29 cellular contexts compared by ENCODE assay signal in the genomic region with DNA sequence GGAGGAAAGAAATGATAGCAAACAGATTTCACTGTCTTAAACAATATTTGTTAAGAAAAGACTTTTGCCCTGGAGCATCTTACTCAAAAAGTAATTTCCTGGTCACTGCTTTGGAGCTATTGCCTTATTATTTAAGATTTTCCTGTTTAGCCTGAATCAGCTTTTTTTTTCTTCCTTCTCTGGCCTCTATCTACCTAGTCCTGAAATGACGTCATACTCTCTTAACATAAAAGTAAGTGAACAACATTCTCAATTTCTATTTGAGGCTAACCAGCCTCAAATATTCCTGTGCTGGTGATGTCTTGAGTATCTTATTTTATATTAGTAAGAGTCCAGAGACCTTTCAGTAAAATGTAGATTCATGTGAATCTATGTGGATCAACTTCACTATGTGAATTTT.
"Had no signal": no experiment of that assay in that cellular context is flagged by ENCODE, and none has a peak within 500 bp of the region (broad histone marks: within the 10 kb centered on the region; RNA-seq: fewer than 3 reads in every experiment).

No MANE protein-coding gene starts in this region.

- H3K9me3 ChIP-seq: lower lobe of right lung, pancreas, prostate gland, sigmoid colon, suprapubic skin, thoracic aorta, tibial artery, upper lobe of right lung had no signal

- H3K36me3 Mint-ChIP-seq: naive thymus-derived CD8-positive, alpha-beta T cell; stimulated activated effector memory CD8-positive, alpha-beta T cell treated with anti-CD3 and anti-CD28 coated beads, Interleukin-12 subunit alpha, Interleukin-12 subunit beta, amount 100 ng/mL, for 72 hours had no signal

- H3K9me3 Mint-ChIP-seq: stimulated activated effector memory CD8-positive, alpha-beta T cell treated with anti-CD3 and anti-CD28 coated beads, Interleukin-12 subunit alpha, Interleukin-12 subunit beta, amount 100 ng/mL, for 72 hours; stimulated activated naive CD8-positive, alpha-beta T cell treated with anti-CD3 and anti-CD28 coated beads, Interleukin-15, Interleukin-2, amounts not matched to agents 100 ng/mL and 50 ng/mL, for 24 hours had no signal

- H3K4me1 ChIP-seq: prostate gland, sigmoid colon, spleen, suprapubic skin, tibial artery had no signal

- H3K27me3 ChIP-seq: left lung, pancreas, sigmoid colon, spleen, suprapubic skin, tibial artery, upper lobe of right lung had no signal

- DNase-seq: immature natural killer cell; kidney; left colon; left lung; lower lobe of right lung; mammary epithelial cell; mesenchymal stem cell; naive thymus-derived CD8-positive, alpha-beta T cell; nucleus accumbens; pancreas; posterior cingulate gyrus; right cardiac atrium; sigmoid colon; small intestine; spleen; stimulated activated CD4-positive, alpha-beta T cell treated with anti-CD3 and anti-CD28 coated beads, Interleukin-4, amount 100 ng/mL, for 24 hours; stimulated activated naive CD4-positive, alpha-beta T cell; tibial artery; trophoblast cell; upper lobe of right lung had no signal

- H3K36me3 ChIP-seq: left lung, lower lobe of right lung, pancreas, prostate gland, sigmoid colon, spleen, suprapubic skin, thoracic aorta, tibial artery, upper lobe of right lung had no signal

- H3K4me3 ChIP-seq: left lung, lower lobe of right lung, pancreas, prostate gland, sigmoid colon, spleen, suprapubic skin, thoracic aorta, tibial artery, upper lobe of right lung had no signal

- H3K27ac ChIP-seq: left lung, lower lobe of right lung, pancreas, prostate gland, sigmoid colon, spleen, suprapubic skin, thoracic aorta, tibial artery, upper lobe of right lung had no signal

- ATAC-seq: left colon; left lung; lower lobe of right lung; naive thymus-derived CD8-positive, alpha-beta T cell; pancreas; right cardiac atrium; stimulated activated effector memory CD8-positive, alpha-beta T cell treated with anti-CD3 and anti-CD28 coated beads, Interleukin-12 subunit alpha, Interleukin-12 subunit beta, amount 100 ng/mL, for 72 hours; upper lobe of right lung had no signal

- FAIRE-seq: islet of Langerhans, kidney, pancreas, small intestine, urothelium cell line had no signal

- H3K4me1 Mint-ChIP-seq: immature natural killer cell; naive thymus-derived CD8-positive, alpha-beta T cell; nephron; stimulated activated effector memory CD8-positive, alpha-beta T cell treated with anti-CD3 and anti-CD28 coated beads, Interleukin-12 subunit alpha, Interleukin-12 subunit beta, amount 100 ng/mL, for 72 hours had no signal

- H3K4me3 Mint-ChIP-seq: immature natural killer cell; naive thymus-derived CD8-positive, alpha-beta T cell; nephron; neural crest cell; stimulated activated effector memory CD8-positive, alpha-beta T cell treated with anti-CD3 and anti-CD28 coated beads, Interleukin-12 subunit alpha, Interleukin-12 subunit beta, amount 100 ng/mL, for 72 hours; stimulated activated naive CD8-positive, alpha-beta T cell treated with anti-CD3 and anti-CD28 coated beads, Interleukin-15, Interleukin-2, amounts not matched to agents 100 ng/mL and 50 ng/mL, for 24 hours had no signal

- H3K27ac Mint-ChIP-seq: immature natural killer cell; naive thymus-derived CD8-positive, alpha-beta T cell; nephron; stimulated activated effector memory CD8-positive, alpha-beta T cell treated with anti-CD3 and anti-CD28 coated beads, Interleukin-12 subunit alpha, Interleukin-12 subunit beta, amount 100 ng/mL, for 72 hours; stimulated activated naive CD8-positive, alpha-beta T cell treated with anti-CD3 and anti-CD28 coated beads, Interleukin-15, Interleukin-2, amounts not matched to agents 100 ng/mL and 50 ng/mL, for 24 hours had no signal
